In the genomic region with DNA sequence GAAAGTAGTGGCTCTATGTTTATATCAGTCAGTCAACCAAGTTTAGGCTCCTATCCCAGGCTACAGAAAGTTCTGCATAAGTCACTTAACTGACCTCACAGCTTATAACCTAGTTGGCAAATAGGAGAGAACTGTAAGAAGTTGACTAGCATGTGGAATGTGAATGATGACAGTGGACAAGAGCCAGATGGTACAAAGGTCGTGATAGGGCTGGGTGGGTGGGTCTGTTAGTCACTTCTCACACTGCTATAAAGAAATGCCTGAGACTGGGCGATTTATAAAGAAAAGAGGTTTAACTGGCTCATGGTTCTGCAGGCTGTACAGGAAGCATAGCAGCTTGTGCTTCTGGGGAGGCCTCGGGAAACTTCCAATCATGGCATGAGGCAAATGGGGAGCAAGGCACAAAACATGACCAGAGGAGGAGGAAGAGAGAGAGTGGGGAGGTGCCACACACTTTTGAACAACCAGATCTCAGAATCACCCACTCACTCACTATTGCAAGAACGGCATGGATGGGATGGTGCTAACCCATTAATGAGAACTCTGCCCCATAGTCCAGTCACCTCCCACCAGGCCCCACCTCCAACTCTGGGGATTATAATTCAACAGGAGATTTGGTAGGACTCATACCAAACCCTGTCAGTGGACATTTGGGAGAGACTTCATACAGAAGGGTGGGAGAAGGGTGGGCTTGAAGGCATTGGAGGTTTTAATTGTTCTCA, we compare ENCODE assay signal across 12 cellular contexts.
DNase-seq lines count a peak whose midpoint lies in the region; ATAC-seq and TF ChIP-seq lines count a peak whose summit lies in the region.
"Had no signal": no experiment of that assay in that cellular context is flagged by ENCODE, and none has a peak within 500 bp of the region (broad histone marks: within the 10 kb centered on the region; RNA-seq: fewer than 3 reads in every experiment).

No MANE protein-coding gene starts in this region.

- H3K4me1 Mint-ChIP-seq in Calu3 (ENCODE audit: low read depth, unreplicated experiment) = peaks cover 38% of the 10 kb centered on the region

- TF ChIP-seq EP300 in SK-N-SH (IDR thresholded peaks at IDR 0.05; ENCODE audit: borderline replicate concordance in 1 of 2, low read depth in 1 of 2, low read length in 1 of 2) = no peak

- H3K4me3 ChIP-seq in SK-N-SH (ENCODE audit: low read depth in 2 of 2, low read length in 1 of 2) = no peak overlapping the region
- H3K4me3 ChIP-seq in fibroblast of pulmonary artery (replicated peaks; ENCODE audit: low read depth, low read length) = no peak overlapping the region
- no peak overlapping the region for H3K4me3 ChIP-seq in osteoblast (ENCODE audit: insufficient read depth, low read length)
- H3K4me3 ChIP-seq: GM23338 had no signal

- POLR2A ChIA-PET in SK-N-SH (lab: Yijun Ruan, JAX) = interaction anchor here (0.7 kb wide), 1 partner anchor 369 kb away, joined by 3 read pairs; no protein-coding TSS in a partner anchor

- intact Hi-C loops in Calu3 (cut with micrococcal nuclease; ENCODE audit: unreplicated experiment) = no loop called here

- no peaks in the 10 kb centered on the region for H3K9me2 ChIP-seq in SK-N-SH

- H3K4me1 ChIP-seq in SK-N-SH (ENCODE audit: control insufficient read depth in 1 of 2, insufficient read depth in 2 of 2, low read depth in 1 of 2, low read length in 1 of 2) = no peaks in the 10 kb centered on the region; a peak in 1 of 4 replicates
- H3K4me1 ChIP-seq in osteoblast (ENCODE audit: insufficient read depth, low read length) = peaks cover 27% of the 10 kb centered on the region

- no peaks in the 10 kb centered on the region for H3K36me3 Mint-ChIP-seq in Calu3 (ENCODE audit: insufficient read depth, unreplicated experiment)

- H2AFZ ChIP-seq in SK-N-SH (ENCODE audit: low read depth) (no peak overlapping the region), osteoblast (ENCODE audit: low read length) (no peak overlapping the region)
- H2AFZ ChIP-seq: GM23338 had no signal

- H3K27ac Mint-ChIP-seq in Calu3 (ENCODE audit: unreplicated experiment) = peak overlapping the region; percentile 22
- H3K27ac Mint-ChIP-seq: activated T-helper 1 cell treated with anti-CD3 and anti-CD28 coated beads, Interleukin-12 subunit alpha, Interleukin-12 subunit beta, Interleukin-2, Interleukin-4 antibody, amounts not matched to agents 30 ng/mL and 10 ng/mL and 1 ng/mL, durations not matched to agents 14 hours and 24 hours and 36 hours; GM23338 had no signal

- 52% methylated on average over 4 of the region's 4 CpGs for WGBS in SK-N-SH (ENCODE audit: low lambda C conversion rate)

- H3K27me3 ChIP-seq in SK-N-SH (ENCODE audit: insufficient read depth) (no peaks in the 10 kb centered on the region), osteoblast (ENCODE audit: insufficient read depth, low read length) (no peaks in the 10 kb centered on the region)

- H4K20me1 ChIP-seq in SK-N-SH (ENCODE audit: insufficient read depth) = no peaks in the 10 kb centered on the region
- H4K20me1 ChIP-seq in osteoblast (ENCODE audit: insufficient read depth, low read length) = no peaks in the 10 kb centered on the region

- CTCF ChIA-PET in Calu3 (lab: Charles Lee) (no interaction called here), SK-N-SH (lab: Yijun Ruan, JAX) (no interaction called here)

- TF ChIP-seq RAD21 in SK-N-SH (IDR thresholded peaks at IDR 0.05; ENCODE audit: low read length) = no peak

- H3K36me3 ChIP-seq in SK-N-SH (replicated peaks in 1 of 2; ENCODE audit: control insufficient read depth in 1 of 2, insufficient read depth in 2 of 2, low read length in 1 of 2) (no peaks in the 10 kb centered on the region), osteoblast (ENCODE audit: insufficient read depth, low read length) (no peaks in the 10 kb centered on the region)

- peaks cover 9% of the 10 kb centered on the region for H3F3A ChIP-seq in SK-N-SH (replicated peaks; ENCODE audit: insufficient read depth)

- no TSS peak for BruUV-seq in Calu3 (replicated peaks; lab: Mats Ljungman, UMichigan)

- no peak overlapping the region for H3K27ac ChIP-seq in SK-N-SH (ENCODE audit: low read depth in 2 of 2, low read length in 1 of 2)
- no peak overlapping the region for H3K27ac ChIP-seq in osteoblast (ENCODE audit: low read depth, low read length)

- TF ChIP-seq CTCF in Calu3 (IDR thresholded peaks at IDR 0.05; ENCODE audit: unreplicated experiment) = no peak
- TF ChIP-seq CTCF in SK-N-SH (IDR thresholded peaks at IDR 0.05) = no peak
- TF ChIP-seq CTCF in fibroblast of pulmonary artery (IDR thresholded peaks at IDR 0.05; ENCODE audit: low read length, missing control alignments) = no peak
- TF ChIP-seq CTCF in osteoblast (IDR thresholded peaks at IDR 0.05; ENCODE audit: extremely low read depth, low read depth, low read length) = no peak

- no peaks in the 10 kb centered on the region for H3K79me2 ChIP-seq in SK-N-SH (ENCODE audit: insufficient read depth)
- H3K79me2 ChIP-seq in osteoblast (ENCODE audit: insufficient read depth, low read length) = no peaks in the 10 kb centered on the region

- H3K9me3 ChIP-seq in SK-N-SH (no peaks in the 10 kb centered on the region), osteoblast (ENCODE audit: low read depth, low read length) (no peaks in the 10 kb centered on the region)

- ATAC-seq in GM19328 (IDR thresholded peaks at IDR 0.05; ENCODE audit: unreplicated experiment) = no peak
- ATAC-seq in HG02642 (IDR thresholded peaks at IDR 0.05; ENCODE audit: poor library complexity, unreplicated experiment) = no peak
- ATAC-seq: GM23338 had no signal

- H3K4me3 Mint-ChIP-seq in Calu3 (ENCODE audit: low read depth, unreplicated experiment) = no peak overlapping the region
- H3K4me3 Mint-ChIP-seq: activated T-helper 1 cell treated with anti-CD3 and anti-CD28 coated beads, Interleukin-12 subunit alpha, Interleukin-12 subunit beta, Interleukin-2, Interleukin-4 antibody, amounts not matched to agents 30 ng/mL and 10 ng/mL and 1 ng/mL, durations not matched to agents 14 hours and 24 hours and 36 hours; GM23338 had no signal

- no peaks in the 10 kb centered on the region for H3K9me3 Mint-ChIP-seq in Calu3 (ENCODE audit: low read depth, unreplicated experiment)
- H3K9me3 Mint-ChIP-seq: activated T-helper 1 cell treated with anti-CD3 and anti-CD28 coated beads, Interleukin-12 subunit alpha, Interleukin-12 subunit beta, Interleukin-2, Interleukin-4 antibody, amounts not matched to agents 30 ng/mL and 10 ng/mL and 1 ng/mL, durations not matched to agents 14 hours and 24 hours and 36 hours; GM23338 had no signal

- H3K4me2 ChIP-seq in SK-N-SH (no peak overlapping the region), osteoblast (ENCODE audit: insufficient read depth, low read length) (no peak overlapping the region)
- H3K4me2 ChIP-seq: GM23338 had no signal

- peak; percentile 30 for DNase-seq in Calu3
- DNase-seq in SK-N-SH = no peak
- peak; percentile 74 for DNase-seq in fibroblast of pulmonary artery (ENCODE audit: low read depth)
- DNase-seq in osteoblast (ENCODE audit: insufficient read length, low spot score, missing footprints) = peak; percentile 63
- DNase-seq in NCI-H2107 treated with DMSO at 0.1 percent for 48 hours (lab: John Stamatoyannopoulos, UW; ENCODE audit: unreplicated experiment) = no peak
- DNase-seq in NAMALWA (ENCODE audit: low spot score) = no peak
- DNase-seq: dermis blood vessel endothelial cell, posterior cingulate gyrus had no signal

- H3K9ac ChIP-seq in SK-N-SH = no peak overlapping the region

- H3K27me3 Mint-ChIP-seq in Calu3 (ENCODE audit: unreplicated experiment) = no peaks in the 10 kb centered on the region

TF ChIP-seq in SK-N-SH, 30 proteins besides CTCF, POLR2A, EP300 and RAD21 (continues in another document):
- TF ChIP-seq TCF12 (IDR thresholded peaks at IDR 0.05) (peak; percentile 12; the same call in 1 of the 2 replicates), FOXM1 (IDR thresholded peaks at IDR 0.05; ENCODE audit: low read depth) (no peak), ELF1 (IDR thresholded peaks at IDR 0.05) (no peak), RCOR1 (IDR thresholded peaks at IDR 0.05; ENCODE audit: low read length) (no peak), FOXJ3 (CRISPR knock-in tag; IDR thresholded peaks at IDR 0.05) (no peak), GABPA (IDR thresholded peaks at IDR 0.05; ENCODE audit: low read depth) (no peak)
- TF ChIP-seq, protein P1, sequence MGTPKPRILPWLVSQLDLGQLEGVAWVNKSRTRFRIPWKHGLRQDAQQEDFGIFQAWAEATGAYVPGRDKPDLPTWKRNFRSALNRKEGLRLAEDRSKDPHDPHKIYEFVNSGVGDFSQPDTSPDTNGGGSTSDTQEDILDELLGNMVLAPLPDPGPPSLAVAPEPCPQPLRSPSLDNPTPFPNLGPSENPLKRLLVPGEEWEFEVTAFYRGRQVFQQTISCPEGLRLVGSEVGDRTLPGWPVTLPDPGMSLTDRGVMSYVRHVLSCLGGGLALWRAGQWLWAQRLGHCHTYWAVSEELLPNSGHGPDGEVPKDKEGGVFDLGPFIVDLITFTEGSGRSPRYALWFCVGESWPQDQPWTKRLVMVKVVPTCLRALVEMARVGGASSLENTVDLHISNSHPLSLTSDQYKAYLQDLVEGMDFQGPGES (IDR thresholded peaks at IDR 0.05; ENCODE audit: low read depth, low read length) = no peak
- TF ChIP-seq, protein P2, sequence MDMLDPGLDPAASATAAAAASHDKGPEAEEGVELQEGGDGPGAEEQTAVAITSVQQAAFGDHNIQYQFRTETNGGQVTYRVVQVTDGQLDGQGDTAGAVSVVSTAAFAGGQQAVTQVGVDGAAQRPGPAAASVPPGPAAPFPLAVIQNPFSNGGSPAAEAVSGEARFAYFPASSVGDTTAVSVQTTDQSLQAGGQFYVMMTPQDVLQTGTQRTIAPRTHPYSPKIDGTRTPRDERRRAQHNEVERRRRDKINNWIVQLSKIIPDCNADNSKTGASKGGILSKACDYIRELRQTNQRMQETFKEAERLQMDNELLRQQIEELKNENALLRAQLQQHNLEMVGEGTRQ (IDR thresholded peaks at IDR 0.05; ENCODE audit: borderline replicate concordance, low read depth, low read length) = no peak
- TF ChIP-seq, protein P3, sequence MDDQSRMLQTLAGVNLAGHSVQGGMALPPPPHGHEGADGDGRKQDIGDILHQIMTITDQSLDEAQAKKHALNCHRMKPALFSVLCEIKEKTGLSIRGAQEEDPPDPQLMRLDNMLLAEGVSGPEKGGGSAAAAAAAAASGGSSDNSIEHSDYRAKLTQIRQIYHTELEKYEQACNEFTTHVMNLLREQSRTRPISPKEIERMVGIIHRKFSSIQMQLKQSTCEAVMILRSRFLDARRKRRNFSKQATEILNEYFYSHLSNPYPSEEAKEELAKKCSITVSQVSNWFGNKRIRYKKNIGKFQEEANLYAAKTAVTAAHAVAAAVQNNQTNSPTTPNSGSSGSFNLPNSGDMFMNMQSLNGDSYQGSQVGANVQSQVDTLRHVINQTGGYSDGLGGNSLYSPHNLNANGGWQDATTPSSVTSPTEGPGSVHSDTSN (IDR thresholded peaks at IDR 0.05) = peak; percentile 33; the same call in 1 of the 2 replicates

Comparison
In these comparisons a context has a peak if more than half of its experiments do, and no peak if none do; other contexts are left out.
1. DNase-seq: peak in Calu3 (single experiment), fibroblast of pulmonary artery (single experiment) and osteoblast (single experiment); none in SK-N-SH (single experiment), NCI-H2107 treated with DMSO at 0.1 percent for 48 hours (single experiment) and NAMALWA (single experiment).